ENCODE assay signal across 11 cellular contexts in the genomic region with DNA sequence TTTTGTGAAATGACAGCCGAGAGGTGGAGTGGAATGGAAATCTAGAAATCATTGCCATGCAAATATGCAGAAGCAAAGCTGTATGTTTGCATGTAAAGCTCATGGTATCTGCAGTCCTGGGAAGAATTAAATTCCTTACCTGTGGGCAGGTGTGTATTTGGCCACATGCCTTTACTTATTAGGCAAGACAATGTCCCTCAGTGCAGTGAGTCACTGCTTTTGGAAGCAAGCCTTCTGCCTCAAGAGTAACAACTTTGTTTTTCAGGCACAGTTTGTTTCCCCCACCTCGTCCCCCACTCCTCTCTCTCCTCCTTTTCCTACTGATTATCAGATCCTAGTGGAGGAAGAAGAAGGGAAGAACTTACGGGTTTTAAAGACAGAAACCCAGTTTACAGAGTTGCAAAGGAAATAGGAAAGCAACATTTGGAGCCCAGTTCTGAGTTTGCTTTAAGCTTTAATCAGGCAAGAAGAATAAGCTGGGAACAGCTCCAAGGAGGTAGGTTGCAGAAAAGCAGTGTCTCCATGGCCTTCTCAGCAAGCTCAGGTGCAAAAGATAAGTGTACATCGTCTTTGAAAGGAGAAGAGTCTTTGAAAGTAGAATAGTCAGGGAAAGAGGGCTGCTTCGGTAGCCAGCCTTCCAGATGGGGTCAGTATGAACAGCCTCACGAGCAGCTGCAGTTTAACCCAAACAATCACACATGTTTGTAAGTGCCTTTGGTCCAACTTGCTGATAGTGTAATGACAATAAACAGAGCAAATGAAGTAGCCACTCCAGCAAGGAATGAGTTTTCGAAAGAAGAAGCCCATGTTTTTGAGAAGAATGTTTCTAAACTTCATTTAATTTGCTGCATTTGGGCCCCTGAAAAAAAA.
DNase-seq lines count a peak whose midpoint lies in the region; ATAC-seq and TF ChIP-seq lines count a peak whose summit lies in the region.
"Had no signal": no experiment of that assay in that cellular context is flagged by ENCODE, and none has a peak within 500 bp of the region (broad histone marks: within the 10 kb centered on the region; RNA-seq: fewer than 3 reads in every experiment).

No MANE protein-coding gene starts in this region.

- no peak overlapping the region for H3K4me3 Mint-ChIP-seq in CD8-positive, alpha-beta memory T cell

- peak overlapping the region in 1 of 2 experiments; percentile 9 for H3K18ac ChIP-seq in mesenchymal stem cell (ENCODE audit: low read depth in 1 of 2, low read length in 2 of 2)

- no peak overlapping the region for H2BK12ac ChIP-seq in mesenchymal stem cell (ENCODE audit: low read length in 2 of 2)

- TF ChIP-seq CTCF in colonic mucosa (IDR thresholded peaks at IDR 0.05) (no peak), GM13976 (IDR thresholded peaks at IDR 0.05; ENCODE audit: borderline replicate concordance, control extremely low read depth, extremely low read depth, insufficient read depth, missing control alignments) (no peak)

- no peak overlapping the region for H4K91ac ChIP-seq in mesenchymal stem cell (ENCODE audit: low read length)

- H2AK5ac ChIP-seq in mesenchymal stem cell (ENCODE audit: low read length, severe bottlenecking) = no peak overlapping the region

- H3K27me3 ChIP-seq in colonic mucosa (no peaks in the 10 kb centered on the region), mesenchymal stem cell (ENCODE audit: control insufficient read depth in 1 of 2, insufficient read depth in 1 of 2, low read length in 2 of 2) (no peaks in the 10 kb centered on the region)
- no peaks in the 10 kb centered on the region for H3K27me3 ChIP-seq in CD8-positive, alpha-beta memory T cell (ENCODE audit: insufficient read depth, low read length, poor library complexity, severe bottlenecking)
- H3K27me3 ChIP-seq: ascending aorta had no signal

- no peak overlapping the region for H4K8ac ChIP-seq in mesenchymal stem cell (ENCODE audit: low read length)

- POLR2A ChIA-PET in CD8-positive, alpha-beta memory T cell (lab: Charles Lee) = no interaction called here

- no peak overlapping the region for H3K4me2 ChIP-seq in mesenchymal stem cell (ENCODE audit: low read length, poor library complexity, severe bottlenecking)

- H3K27ac ChIP-seq in colonic mucosa (peak overlapping the region; percentile 34), mesenchymal stem cell (ENCODE audit: low read length, poor library complexity, severe bottlenecking) (no peak overlapping the region), urinary bladder (ENCODE audit: low read depth) (peak overlapping the region; percentile 33)
- no peak overlapping the region for H3K27ac ChIP-seq in CD8-positive, alpha-beta memory T cell (ENCODE audit: low read depth, low read length)
- H3K27ac ChIP-seq: ascending aorta had no signal

- no peak overlapping the region for H2BK15ac ChIP-seq in mesenchymal stem cell (ENCODE audit: low read depth, poor library complexity, severe bottlenecking)

- no peak overlapping the region for H2BK5ac ChIP-seq in mesenchymal stem cell (ENCODE audit: low read depth, low read length, poor library complexity, severe bottlenecking)

- H3K79me1 ChIP-seq in mesenchymal stem cell (replicated peaks; ENCODE audit: low read length, poor library complexity, severe bottlenecking) = no peaks in the 10 kb centered on the region

- peaks cover 0 to 2% of the 10 kb centered on the region in 2 donors for H3K27me3 Mint-ChIP-seq in CD8-positive, alpha-beta memory T cell

- DNase-seq in left ventricle myocardium superior (no peak), Right ventricle myocardium inferior (ENCODE audit: missing footprints) (no peak), colonic mucosa (peak; percentile 44), mesenchymal stem cell (peak; percentile 73), GM13976 (ENCODE audit: low spot score) (no peak)
- DNase-seq in CD8-positive, alpha-beta memory T cell = no peak
- no peak for DNase-seq in activated naive CD4-positive, alpha-beta T cell treated with Interleukin-2 at 50 U/mL for 16 hours
- DNase-seq: MM.1S had no signal

- intact Hi-C loops in left ventricle myocardium superior (cut with micrococcal nuclease) = no loop called here
- intact Hi-C loops in Right ventricle myocardium inferior (cut with DNase I) = no loop called here
- intact Hi-C loops in colonic mucosa (cut with DNase I) = no loop called here

- H2AFZ ChIP-seq in mesenchymal stem cell (ENCODE audit: low read depth, low read length) = no peak overlapping the region

- H3K36me3 ChIP-seq in colonic mucosa (no peaks in the 10 kb centered on the region), mesenchymal stem cell (ENCODE audit: control insufficient read depth in 1 of 2, insufficient read depth in 2 of 2, low read depth in 1 of 2, low read length in 2 of 2) (no peaks in the 10 kb centered on the region), urinary bladder (ENCODE audit: insufficient read depth) (no peaks in the 10 kb centered on the region)
- H3K36me3 ChIP-seq in CD8-positive, alpha-beta memory T cell (ENCODE audit: insufficient read depth, low read length) = no peaks in the 10 kb centered on the region
- H3K36me3 ChIP-seq: ascending aorta had no signal

- H3K27ac Mint-ChIP-seq in CD8-positive, alpha-beta memory T cell = no peak overlapping the region

- H3K4me3 ChIP-seq in colonic mucosa (no peak overlapping the region), mesenchymal stem cell (ENCODE audit: insufficient read depth in 1 of 2, low read depth in 1 of 2, low read length in 2 of 2) (no peak overlapping the region), urinary bladder (ENCODE audit: low read depth, low read length) (no peak overlapping the region)
- H3K4me3 ChIP-seq in CD8-positive, alpha-beta memory T cell (ENCODE audit: low read length) = no peak overlapping the region
- H3K4me3 ChIP-seq: ascending aorta, skin epidermis had no signal

- H3K4ac ChIP-seq in mesenchymal stem cell (ENCODE audit: low read depth in 1 of 2, low read length in 2 of 2) = no peak overlapping the region

- H3K9me3 Mint-ChIP-seq in CD8-positive, alpha-beta memory T cell = peaks cover 0 to 1% (median 0%) of the 10 kb centered on the region in 5 donors

- H3K9me3 ChIP-seq in colonic mucosa = no peaks in the 10 kb centered on the region
- H3K9me3 ChIP-seq in mesenchymal stem cell (ENCODE audit: control insufficient read depth, low read length) = no peaks in the 10 kb centered on the region
- no peaks in the 10 kb centered on the region for H3K9me3 ChIP-seq in CD8-positive, alpha-beta memory T cell (ENCODE audit: low read length)
- H3K9me3 ChIP-seq: ascending aorta had no signal

- no peak overlapping the region for H2BK120ac ChIP-seq in mesenchymal stem cell (ENCODE audit: low read depth, low read length)

- H3K4me1 ChIP-seq in colonic mucosa = no peaks in the 10 kb centered on the region
- no peaks in the 10 kb centered on the region for H3K4me1 ChIP-seq in mesenchymal stem cell (ENCODE audit: control insufficient read depth, insufficient read depth, low read depth, low read length)
- no peaks in the 10 kb centered on the region for H3K4me1 ChIP-seq in urinary bladder (ENCODE audit: insufficient read depth)
- no peaks in the 10 kb centered on the region for H3K4me1 ChIP-seq in CD8-positive, alpha-beta memory T cell (ENCODE audit: insufficient read depth, low read length)

- CTCF ChIA-PET in CD8-positive, alpha-beta memory T cell (lab: Charles Lee) = interaction anchor here (1.1 to 1.3 kb wide), 2 partner anchors 11 to 18 kb away, joined by 3 read pairs; no protein-coding TSS in a partner anchor

- peak overlapping the region in 1 of 2 donors; percentile 57 for H3K9ac ChIP-seq in colonic mucosa (ENCODE audit: low read depth in 2 of 2, low read length in 2 of 2)
- H3K9ac ChIP-seq in mesenchymal stem cell (ENCODE audit: low read length) = no peak overlapping the region

- H3K36me3 Mint-ChIP-seq in CD8-positive, alpha-beta memory T cell = no peaks in the 10 kb centered on the region

- no peak overlapping the region for H3K23ac ChIP-seq in mesenchymal stem cell (ENCODE audit: low read length in 2 of 2)

- WGBS in mesenchymal stem cell = 32% methylated on average over 6 of the region's 7 CpGs
- 36% methylated on average over 7 of the region's 7 CpGs for WGBS in urinary bladder

- ATAC-seq in left ventricle myocardium superior = peak; percentile 68
- ATAC-seq in Right ventricle myocardium inferior = no peak

- H3K4me1 Mint-ChIP-seq in CD8-positive, alpha-beta memory T cell = no peaks in the 10 kb centered on the region

- H3K14ac ChIP-seq in mesenchymal stem cell (ENCODE audit: low read length in 2 of 2) = no peak overlapping the region

- in situ Hi-C loops in GM13976 (cut with MboI; ENCODE audit: low sequenced_read_pairs, unreplicated experiment) = no loop called here

Comparison
In these comparisons a context has a peak if more than half of its experiments do, and no peak if none do; other contexts are left out.
1. DNase-seq: peak in colonic mucosa (single experiment) and mesenchymal stem cell (single experiment); none in left ventricle myocardium superior (single experiment), Right ventricle myocardium inferior (single experiment), CD8-positive, alpha-beta memory T cell (0 of 5), GM13976 (single experiment) and activated naive CD4-positive, alpha-beta T cell treated with Interleukin-2 at 50 U/mL for 16 hours (single experiment).
2. H3K27ac ChIP-seq: peak in colonic mucosa (single experiment) and urinary bladder (single experiment); none in mesenchymal stem cell (single experiment) and CD8-positive, alpha-beta memory T cell (single experiment).